Comparison of ENCODE assay signal across 1 cellular context in the genomic region with DNA sequence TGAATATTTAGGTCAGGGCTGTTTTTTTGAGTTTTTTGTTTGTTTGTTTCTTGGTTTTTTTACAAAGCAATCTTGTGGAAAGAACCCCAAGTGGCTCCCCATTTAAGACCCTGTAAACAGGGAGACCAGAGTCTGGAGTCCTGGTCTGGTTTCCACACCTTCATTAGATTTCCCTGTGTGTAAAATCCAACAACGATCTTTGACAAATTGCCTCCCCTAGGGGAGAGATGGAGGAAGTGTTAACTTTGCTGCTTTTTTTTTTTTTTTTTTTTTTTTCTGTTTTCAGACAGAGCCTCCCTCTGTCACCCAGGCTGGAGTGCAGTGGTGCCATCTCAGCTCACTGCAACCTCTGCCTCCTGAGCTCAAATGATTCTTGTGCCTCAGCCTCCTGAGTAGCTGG.
TF ChIP-seq lines count a peak whose summit lies in the region.

No MANE protein-coding gene starts in this region.

TF ChIP-seq in HepG2, 621 proteins besides CTCF, POLR2A, EP300 and RAD21:
- peak; percentile 17; the same call in 1 of the 2 replicates for TF ChIP-seq STAG1 (CRISPR knock-in tag; IDR thresholded peaks at IDR 0.05)
- TF ChIP-seq, protein P1, sequence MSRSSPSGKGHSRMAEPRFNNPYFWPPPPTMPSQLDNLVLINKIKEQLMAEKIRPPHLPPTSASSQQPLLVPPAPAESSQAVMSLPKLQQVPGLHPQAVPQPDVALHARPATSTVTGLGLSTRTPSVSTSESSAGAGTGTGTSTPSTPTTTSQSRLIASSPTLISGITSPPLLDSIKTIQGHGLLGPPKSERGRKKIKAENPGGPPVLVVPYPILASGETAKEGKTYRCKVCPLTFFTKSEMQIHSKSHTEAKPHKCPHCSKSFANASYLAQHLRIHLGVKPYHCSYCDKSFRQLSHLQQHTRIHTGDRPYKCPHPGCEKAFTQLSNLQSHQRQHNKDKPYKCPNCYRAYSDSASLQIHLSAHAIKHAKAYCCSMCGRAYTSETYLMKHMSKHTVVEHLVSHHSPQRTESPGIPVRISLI (CRISPR knock-in tag; IDR thresholded peaks at IDR 0.05; ENCODE audit: borderline replicate concordance): peak; percentile 67; the same call in 1 of the 2 replicates
